ENCODE assay signal across 20 cellular contexts in the genomic region with DNA sequence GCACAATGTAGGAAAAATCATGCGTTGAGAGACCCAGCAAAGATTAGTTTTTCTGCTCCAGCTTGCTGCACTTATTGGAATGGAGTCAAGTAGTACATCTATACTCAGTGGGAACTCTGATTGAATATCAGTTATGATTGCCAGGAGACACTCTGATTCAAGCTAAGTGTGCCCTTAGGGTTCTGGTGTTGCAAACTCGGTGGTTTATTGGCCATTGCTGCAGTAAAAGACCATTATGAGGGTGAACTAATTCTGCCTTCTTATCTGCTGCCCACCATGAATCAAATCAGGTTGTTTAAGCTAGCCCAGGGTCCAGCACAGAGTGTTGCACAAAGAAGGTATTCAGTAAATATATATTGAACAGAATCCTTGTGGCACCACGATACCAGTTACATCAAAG.
"Had no signal": no experiment of that assay in that cellular context is flagged by ENCODE, and none has a peak within 500 bp of the region (broad histone marks: within the 10 kb centered on the region; RNA-seq: fewer than 3 reads in every experiment).

No MANE protein-coding gene starts in this region.

- H3K27ac ChIP-seq: HL-60, RWPE1 had no signal

- ATAC-seq: Panc1, PC-3 had no signal

- H3K27me3 ChIP-seq: MG63 had no signal

- H3K4me3 ChIP-seq: MG63 had no signal

- H3K36me3 ChIP-seq: MG63 had no signal

- DNase-seq: KBM-7; MG63; NCI-H1092; NCI-H1105 treated with DMSO at 0.1 percent for 48 hours; NCI-H1417 treated with DMSO at 0.1 percent for 48 hours; NCI-H146; NCI-H1694 treated with DMSO at 0.1 percent for 48 hours; NCI-H1930; NCI-H2081; NCI-H2107; NCI-H2227 treated with DMSO at 0.1 percent for 48 hours; NCI-H524; NCI-H526 treated with DMSO at 0.1 percent for 48 hours; NCI-H748 treated with DMSO at 0.1 percent for 48 hours; NK-92 treated with Interleukin-12 subunit alpha and Interleukin-12 subunit beta, amount 100 ng/mL, for 24 hours; PC-3; SHP77 had no signal
